In genomic region chr12:53159195-53159834, GRCh38 we compare ENCODE assay signal across 9 cellular contexts. TPM values are rescaled to one million over a fixed set of nuclear protein-coding genes. Genes with fewer than 3 reads are reported as not detected.
DNase-seq lines count a peak whose midpoint lies in the region; ATAC-seq, FAIRE-seq and TF ChIP-seq lines count a peak whose summit lies in the region.
"Had no signal": no experiment of that assay in that cellular context is flagged by ENCODE, and none has a peak within 500 bp of the region (broad histone marks: within the 10 kb centered on the region; RNA-seq: fewer than 3 reads in every experiment).

No MANE protein-coding gene starts in this region.

- H3K9ac ChIP-seq in GM12878 (ENCODE audit: control insufficient read depth, insufficient read depth, low read length): no peak overlapping the region

- peak; percentile 98 for FAIRE-seq in GM12878 (lab: Jason Lieb, UNC)

- H3K36me3 ChIP-seq in GM06990 (ENCODE audit: control insufficient read depth, insufficient read depth, low read length) (no peaks in the 10 kb centered on the region; the same call in 1 of the 2 replicates), GM12878 (ENCODE audit: control insufficient read depth in 2 of 2, insufficient read depth in 2 of 2, low read length in 1 of 2) (no peaks in the 10 kb centered on the region)

- TF ChIP-seq EP300 in GM12878 (IDR thresholded peaks at IDR 0.05; ENCODE audit: borderline replicate concordance in 1 of 2, control insufficient read depth in 1 of 2, low read depth in 2 of 2, low read length in 2 of 2): no peak

- RAD21 ChIA-PET in GM12878 (lab: Charles Lee; ENCODE audit: unreplicated experiment): interaction anchor here (0.5 to 4.8 kb wide), 34 partner anchors 9 to 349 kb away, joined by 3 to 58 read pairs (median 6); partner anchors contain the start of genes AAAS, CSAD, ESPL1 and ITGB7

- peak; percentile 63 for ATAC-seq in HG02981 (IDR thresholded peaks at IDR 0.05; ENCODE audit: unreplicated experiment)
- peak; percentile 99 for ATAC-seq in GM12878
- ATAC-seq in GM21619 (IDR thresholded peaks at IDR 0.05; ENCODE audit: unreplicated experiment): no peak

- in situ Hi-C loops in GM12878 (cut with MboI): no loop called here

- intact Hi-C loops in GM12878 (cut with micrococcal nuclease; ENCODE audit: unreplicated experiment): loop anchor here (1.0 to 5.0 kb wide), 7 partner anchors 21 to 186 kb away; partner anchors contain the start of genes AAAS, CSAD, ITGB7 and ZNF740

- no peak for TF ChIP-seq POLR2A in GM12878 (IDR thresholded peaks at IDR 0.05; ENCODE audit: low read depth, low read length)

- SMC1A ChIA-PET in GM12878 (lab: Charles Lee; ENCODE audit: uncharacterized antibody, unreplicated experiment): interaction anchor here (0.6 to 5.5 kb wide), 37 partner anchors 17 to 262 kb away, joined by 3 to 62 read pairs (median 5); partner anchors contain the start of genes AAAS, CSAD, ESPL1 and ITGB7

- CTCF ChIA-PET in GM12878 (lab: Yijun Ruan, JAX): interaction anchor here (0.6 to 8.3 kb wide), 48 partner anchors 11 to 195 kb away, joined by 3 to 188 read pairs (median 5); partner anchors contain the start of genes AAAS, CSAD, ESPL1 and ITGB7

- no TSS peak for BruUV-seq in GM12878 (replicated peaks; lab: Mats Ljungman, UMichigan)

- no peak overlapping the region for H3K27ac ChIP-seq in GM12878 (ENCODE audit: control insufficient read depth, insufficient read depth)

- DNase-seq in GM06990 (ENCODE audit: extremely low read depth, insufficient read length): peak; percentile 60
- DNase-seq in NCI-H2107 treated with DMSO at 0.1 percent for 48 hours (lab: John Stamatoyannopoulos, UW; ENCODE audit: unreplicated experiment): peak; percentile 80
- DNase-seq in UCSD-AML1 (lab: John Stamatoyannopoulos, UW; ENCODE audit: unreplicated experiment): peak; percentile 83
- peak; percentile 72 for DNase-seq in GM12878 (ENCODE audit: low read depth, low spot score)
- DNase-seq in stimulated activated CD4-positive, alpha-beta T cell treated with anti-CD3 and anti-CD28 coated beads, Interleukin-12 subunit alpha, Interleukin-12 subunit beta, amount 100 ng/mL, for 4 hours: peak; percentile 87

- H3K4me1 ChIP-seq in GM12878 (ENCODE audit: control insufficient read depth, insufficient read depth, low read length): no peaks in the 10 kb centered on the region; the same call in 1 of the 2 replicates

- H3K9me3 ChIP-seq in GM12878 (replicated peaks; ENCODE audit: control insufficient read depth, insufficient read depth, low read length): no peaks in the 10 kb centered on the region
- H3K9me3 ChIP-seq in iPS-18c (ENCODE audit: control insufficient read depth, insufficient read depth, low read length): no peaks in the 10 kb centered on the region

- WGBS in GM12878 (ENCODE audit: insufficient coverage, insufficient replicate concordance, low lambda C conversion rate, missing lambda C conversion rate): 4% methylated on average over 14 of the region's 14 CpGs

- H3K4me3 ChIP-seq in GM06990 (replicated peaks; ENCODE audit: low read depth, low read length): no peak overlapping the region
- H3K4me3 ChIP-seq in GM12878: no peak overlapping the region
- peak overlapping the region; percentile 32; the same call in 1 of the 2 replicates for H3K4me3 ChIP-seq in iPS-18c (ENCODE audit: insufficient read depth, low read depth, low read length)

- peak overlapping the region; percentile 69 for H2AFZ ChIP-seq in GM12878 (ENCODE audit: control insufficient read depth, low read depth, low read length)

- POLR2A ChIA-PET in GM12878 (lab: Charles Lee): interaction anchor here (1.1 to 3.4 kb wide), 6 partner anchors 20 to 108 kb away, joined by 3 to 26 read pairs (median 4); partner anchors contain the start of genes CSAD and ZNF740

- no peaks in the 10 kb centered on the region for H3K79me2 ChIP-seq in GM12878 (ENCODE audit: control insufficient read depth, insufficient read depth, low read length)

- 0 out of 2 replicates have a peak overlapping the region, but pooled peaks have one; percentile 2 for H3K4me2 ChIP-seq in GM12878 (ENCODE audit: control insufficient read depth, insufficient read depth)

- TF ChIP-seq CTCF in GM06990 (IDR thresholded peaks at IDR 0.05; ENCODE audit: insufficient read depth, low read length, poor library complexity, severe bottlenecking) (peak; percentile 99), GM12878 (IDR thresholded peaks at IDR 0.05 in 2 of 3, conservative IDR thresholded peaks at IDR 0.05 in 1 of 3; ENCODE audit: control insufficient read depth in 2 of 3, extremely low read depth in 1 of 3, insufficient read depth in 1 of 3, low read depth in 3 of 3, low read length in 3 of 3) (peak; percentile 97 to 100 (median 99))

- H3K27me3 ChIP-seq in GM06990 (replicated peaks; ENCODE audit: control insufficient read depth, insufficient read depth, low read length) (no peaks in the 10 kb centered on the region), GM12878 (replicated peaks in 1 of 2; ENCODE audit: control insufficient read depth in 2 of 2, insufficient read depth in 2 of 2, low read length in 1 of 2) (no peaks in the 10 kb centered on the region)

- H4K20me1 ChIP-seq in GM12878 (ENCODE audit: control insufficient read depth, insufficient read depth): no peaks in the 10 kb centered on the region

- TF ChIP-seq RAD21 in GM12878 (IDR thresholded peaks at IDR 0.05; ENCODE audit: insufficient read depth, low read depth, low read length): peak; percentile 99

RNA-seq across cellular contexts. Expression of gene ZNF740, which starts 21.2 kb away (rescaled TPM):
- total RNA-seq in GM12878 (2013; cell fraction: nucleolus; rRNA removed): 112 and 115 TPM in 2 replicates
- total RNA-seq in GM12878 (2014; rRNA removed) (11.6 and 12.6 TPM in 2 replicates), GM12878 (2014; rRNA removed; fragmentation: Illumina TruSeq; extraction: Trizol) (9.9 and 11.8 TPM in 2 replicates), GM12878 (2021) (29.0 and 33.6 TPM in 2 replicates)
- polyA plus RNA-seq in GM12878 (2011; ENCODE audit: low read depth): 10.5 TPM
- polyA plus RNA-seq in GM12878 (2011; rRNA removed) (29.5 and 30.9 TPM in 2 replicates), GM12878 (2014; fragmentation: Illumina TruSeq; extraction: Trizol) (14.2 and 21.6 TPM in 2 replicates), GM12878 (2014; fragmentation: Nextera tagmentation; extraction: Ambion mirVana) (1 to 10 TPM; 1.4 to 1.8 TPM), GM12878 (2014; rRNA removed) (12.9 and 19.1 TPM in 2 replicates), GM12878 (2016; fragmentation: Nextera tagmentation; extraction: Ambion mirVana) (1 to 10 TPM; 4.1 to 5.6 TPM)
- polyA plus RNA-seq in GM12878 (2011; cell fraction: cytosol; rRNA removed): 17.7 and 18.8 TPM in 2 replicates
- 63.5 and 111 TPM in 2 replicates for polyA plus RNA-seq in GM12878 (2011; cell fraction: nucleus; rRNA removed)
- polyA plus RNA-seq in GM12878 (2012): 14.3 and 14.7 TPM in 2 replicates
- polyA minus RNA-seq in GM12878 (2011; rRNA and poly(A)+ RNA removed): 29.5 and 32.2 TPM in 2 replicates
- 7.1 and 7.5 TPM in 2 replicates for polyA minus RNA-seq in GM12878 (2011; cell fraction: cytosol; rRNA and poly(A)+ RNA removed)
- polyA minus RNA-seq in GM12878 (2011; cell fraction: nucleus; rRNA and poly(A)+ RNA removed): 57.9 and 58.6 TPM in 2 replicates

RNA-seq across cellular contexts. Expression of gene CSAD, which starts 21.4 kb away (rescaled TPM):
- 35.3 and 40.5 TPM in 2 replicates for total RNA-seq in GM12878 (2013; cell fraction: nucleolus; rRNA removed)
- 7.0 and 12.5 TPM in 2 replicates for total RNA-seq in GM12878 (2014; rRNA removed)
- total RNA-seq in GM12878 (2014; rRNA removed; fragmentation: Illumina TruSeq; extraction: Trizol): 5.4 and 6.7 TPM in 2 replicates
- total RNA-seq in GM12878 (2021): 6.1 and 9.3 TPM in 2 replicates
- 9.2 TPM for polyA plus RNA-seq in GM12878 (2011; ENCODE audit: low read depth)
- 14.4 and 19.1 TPM in 2 replicates for polyA plus RNA-seq in GM12878 (2011; rRNA removed)
- polyA plus RNA-seq in GM12878 (2011; cell fraction: cytosol; rRNA removed): 14.6 and 22.7 TPM in 2 replicates
- polyA plus RNA-seq in GM12878 (2011; cell fraction: nucleus; rRNA removed): 73.6 and 82.3 TPM in 2 replicates
- 13.3 and 15.1 TPM in 2 replicates for polyA plus RNA-seq in GM12878 (2012)
- polyA plus RNA-seq in GM12878 (2014; fragmentation: Illumina TruSeq; extraction: Trizol): 12.3 and 12.7 TPM in 2 replicates
- polyA plus RNA-seq in GM12878 (2014; fragmentation: Nextera tagmentation; extraction: Ambion mirVana): 1 to 10 TPM; 1.2 to 2.0 TPM
- polyA plus RNA-seq in GM12878 (2014; rRNA removed): 20.0 and 20.4 TPM in 2 replicates
- polyA plus RNA-seq in GM12878 (2016; fragmentation: Nextera tagmentation; extraction: Ambion mirVana): 1 to 10 TPM; 1.1 to 2.4 TPM
- polyA minus RNA-seq in GM12878 (2011; rRNA and poly(A)+ RNA removed): 13.1 and 15.2 TPM in 2 replicates
- polyA minus RNA-seq in GM12878 (2011; cell fraction: cytosol; rRNA and poly(A)+ RNA removed): 4.9 and 6.8 TPM in 2 replicates
- polyA minus RNA-seq in GM12878 (2011; cell fraction: nucleus; rRNA and poly(A)+ RNA removed): 11.6 and 18.4 TPM in 2 replicates

RNA-seq across cellular contexts. Expression of gene ITGB7, which starts 47.7 kb away (rescaled TPM):
- total RNA-seq in GM12878 (2013; cell fraction: nucleolus; rRNA removed): 215 and 221 TPM in 2 replicates
- total RNA-seq in GM12878 (2014; rRNA removed) (366 and 425 TPM in 2 replicates), GM12878 (2014; rRNA removed; fragmentation: Illumina TruSeq; extraction: Trizol) (158 and 166 TPM in 2 replicates), GM12878 (2021) (459 and 487 TPM in 2 replicates)
- 81.6 TPM for polyA plus RNA-seq in GM12878 (2011; ENCODE audit: low read depth)
- polyA plus RNA-seq in GM12878 (2011; rRNA removed) (130 and 234 TPM in 2 replicates), GM12878 (2014; fragmentation: Illumina TruSeq; extraction: Trizol) (95.4 and 174 TPM in 2 replicates), GM12878 (2014; fragmentation: Nextera tagmentation; extraction: Ambion mirVana) (10 to 100 TPM; 54.5 to 99.5 TPM), GM12878 (2014; rRNA removed) (282 and 333 TPM in 2 replicates), GM12878 (2016; fragmentation: Nextera tagmentation; extraction: Ambion mirVana) (100 to 1,000 TPM; 269 to 332 TPM)
- 334 and 445 TPM in 2 replicates for polyA plus RNA-seq in GM12878 (2011; cell fraction: cytosol; rRNA removed)
- polyA plus RNA-seq in GM12878 (2011; cell fraction: nucleus; rRNA removed): 940 and 958 TPM in 2 replicates
- polyA plus RNA-seq in GM12878 (2012): 135 and 178 TPM in 2 replicates
- 281 and 434 TPM in 2 replicates for polyA minus RNA-seq in GM12878 (2011; rRNA and poly(A)+ RNA removed)
- 164 and 179 TPM in 2 replicates for polyA minus RNA-seq in GM12878 (2011; cell fraction: cytosol; rRNA and poly(A)+ RNA removed)
- polyA minus RNA-seq in GM12878 (2011; cell fraction: nucleus; rRNA and poly(A)+ RNA removed): 164 and 235 TPM in 2 replicates

RNA-seq across cellular contexts. Expression of gene SOAT2, which starts 56.0 kb away (rescaled TPM):
- total RNA-seq in GM12878 (2013; cell fraction: nucleolus; rRNA removed): not detected in 2 replicates
- total RNA-seq in GM12878 (2014; rRNA removed) (1.2 and 1.6 TPM in 2 replicates), GM12878 (2014; rRNA removed; fragmentation: Illumina TruSeq; extraction: Trizol) (0.60 and 0.67 TPM in 2 replicates), GM12878 (2021) (1.6 and 1.9 TPM in 2 replicates)
- not detected for polyA plus RNA-seq in GM12878 (2011; ENCODE audit: low read depth)
- polyA plus RNA-seq in GM12878 (2011; rRNA removed) (0.24 and 0.30 TPM in 2 replicates), GM12878 (2014; fragmentation: Illumina TruSeq; extraction: Trizol) (0.43 and 0.78 TPM in 2 replicates), GM12878 (2014; fragmentation: Nextera tagmentation; extraction: Ambion mirVana) (under 1 TPM; 0.08 to 0.33 TPM), GM12878 (2014; rRNA removed) (1.7 and 2.4 TPM in 2 replicates), GM12878 (2016; fragmentation: Nextera tagmentation; extraction: Ambion mirVana) (under 1 TPM; 0.46 to 0.72 TPM)
- polyA plus RNA-seq in GM12878 (2011; cell fraction: cytosol; rRNA removed): 0.31 and 0.53 TPM in 2 replicates
- polyA plus RNA-seq in GM12878 (2011; cell fraction: nucleus; rRNA removed): 1.7 TPM in 2 replicates
- 0.21 TPM in 1 of 2 replicates, not detected in the other for polyA plus RNA-seq in GM12878 (2012)
- polyA minus RNA-seq in GM12878 (2011; rRNA and poly(A)+ RNA removed): 0.36 TPM in 1 of 2 replicates, not detected in the other
- not detected in 2 replicates for polyA minus RNA-seq in GM12878 (2011; cell fraction: cytosol; rRNA and poly(A)+ RNA removed)
- polyA minus RNA-seq in GM12878 (2011; cell fraction: nucleus; rRNA and poly(A)+ RNA removed): 0.24 and 0.48 TPM in 2 replicates
- total RNA-seq: temporal lobe had no signal
